1 cellular context compared by ENCODE assay signal in the genomic region with DNA sequence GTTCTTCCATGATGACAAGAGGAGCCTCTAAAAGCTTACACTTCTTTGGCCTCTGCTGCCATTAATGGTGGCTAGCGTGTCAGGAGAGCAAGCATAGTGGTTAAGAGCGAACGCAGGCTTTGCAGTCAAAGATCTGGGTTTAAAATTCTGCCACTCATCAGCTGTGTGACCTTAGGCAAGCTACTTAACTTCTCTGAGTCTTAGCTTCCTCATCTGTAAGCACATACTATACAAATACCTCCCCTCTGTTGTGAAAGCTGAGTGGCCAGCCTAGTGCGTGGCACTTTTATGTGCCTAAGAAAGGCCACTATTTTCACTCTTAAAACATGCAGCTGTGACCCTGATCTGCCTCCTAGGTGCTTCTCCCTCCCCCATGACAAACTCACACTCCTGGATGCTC.
TF ChIP-seq lines count a peak whose summit lies in the region.

No MANE protein-coding gene starts in this region.

TF ChIP-seq in K562, 482 proteins besides CTCF, POLR2A, EP300 and RAD21:
- TF ChIP-seq, protein P1, sequence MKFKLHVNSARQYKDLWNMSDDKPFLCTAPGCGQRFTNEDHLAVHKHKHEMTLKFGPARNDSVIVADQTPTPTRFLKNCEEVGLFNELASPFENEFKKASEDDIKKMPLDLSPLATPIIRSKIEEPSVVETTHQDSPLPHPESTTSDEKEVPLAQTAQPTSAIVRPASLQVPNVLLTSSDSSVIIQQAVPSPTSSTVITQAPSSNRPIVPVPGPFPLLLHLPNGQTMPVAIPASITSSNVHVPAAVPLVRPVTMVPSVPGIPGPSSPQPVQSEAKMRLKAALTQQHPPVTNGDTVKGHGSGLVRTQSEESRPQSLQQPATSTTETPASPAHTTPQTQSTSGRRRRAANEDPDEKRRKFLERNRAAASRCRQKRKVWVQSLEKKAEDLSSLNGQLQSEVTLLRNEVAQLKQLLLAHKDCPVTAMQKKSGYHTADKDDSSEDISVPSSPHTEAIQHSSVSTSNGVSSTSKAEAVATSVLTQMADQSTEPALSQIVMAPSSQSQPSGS (CRISPR knock-in tag; IDR thresholded peaks at IDR 0.05): no peak
- TF ChIP-seq POLR2B (IDR thresholded peaks at IDR 0.05; ENCODE audit: low read depth, partially characterized antibody) (no peak), ZBTB8A (IDR thresholded peaks at IDR 0.05; ENCODE audit: partially characterized antibody) (no peak), ZNF77 (CRISPR knock-in tag; IDR thresholded peaks at IDR 0.05) (no peak), ATF1 (CRISPR knock-in tag; IDR thresholded peaks at IDR 0.05) (no peak), ATF1 (tag; IDR thresholded peaks at IDR 0.05) (no peak), ZKSCAN3 (CRISPR knock-in tag; IDR thresholded peaks at IDR 0.05) (no peak), RBM25 (IDR thresholded peaks at IDR 0.05; ENCODE audit: low read depth, low read length, severe bottlenecking) (peak; percentile 96), ZFP36 (IDR thresholded peaks at IDR 0.05; ENCODE audit: low read depth, low read length, partially characterized antibody) (peak; percentile 84), GABPB2 (CRISPR knock-in tag; conservative IDR thresholded peaks at IDR 0.05) (no peak), U2AF2 (optimal IDR thresholded peaks at IDR 0.05; ENCODE audit: low read depth, low read length) (no peak), RBM17 (IDR thresholded peaks at IDR 0.05; ENCODE audit: borderline replicate concordance, low read depth, low read length) (no peak), KLF10 (CRISPR knock-in tag; IDR thresholded peaks at IDR 0.05) (no peak), NRF1 (conservative IDR thresholded peaks at IDR 0.05 in 1 of 2, IDR thresholded peaks at IDR 0.05 in 1 of 2) (no peak), KDM1A (IDR thresholded peaks at IDR 0.05) (0 out of 4 replicates have a peak, but pooled peaks of 1 of the 2 experiments have one; percentile 13), BCOR (IDR thresholded peaks at IDR 0.05) (peak; percentile 66), NR3C1 (CRISPR knock-in tag; IDR thresholded peaks at IDR 0.05) (no peak)
- TF ChIP-seq, protein P2, sequence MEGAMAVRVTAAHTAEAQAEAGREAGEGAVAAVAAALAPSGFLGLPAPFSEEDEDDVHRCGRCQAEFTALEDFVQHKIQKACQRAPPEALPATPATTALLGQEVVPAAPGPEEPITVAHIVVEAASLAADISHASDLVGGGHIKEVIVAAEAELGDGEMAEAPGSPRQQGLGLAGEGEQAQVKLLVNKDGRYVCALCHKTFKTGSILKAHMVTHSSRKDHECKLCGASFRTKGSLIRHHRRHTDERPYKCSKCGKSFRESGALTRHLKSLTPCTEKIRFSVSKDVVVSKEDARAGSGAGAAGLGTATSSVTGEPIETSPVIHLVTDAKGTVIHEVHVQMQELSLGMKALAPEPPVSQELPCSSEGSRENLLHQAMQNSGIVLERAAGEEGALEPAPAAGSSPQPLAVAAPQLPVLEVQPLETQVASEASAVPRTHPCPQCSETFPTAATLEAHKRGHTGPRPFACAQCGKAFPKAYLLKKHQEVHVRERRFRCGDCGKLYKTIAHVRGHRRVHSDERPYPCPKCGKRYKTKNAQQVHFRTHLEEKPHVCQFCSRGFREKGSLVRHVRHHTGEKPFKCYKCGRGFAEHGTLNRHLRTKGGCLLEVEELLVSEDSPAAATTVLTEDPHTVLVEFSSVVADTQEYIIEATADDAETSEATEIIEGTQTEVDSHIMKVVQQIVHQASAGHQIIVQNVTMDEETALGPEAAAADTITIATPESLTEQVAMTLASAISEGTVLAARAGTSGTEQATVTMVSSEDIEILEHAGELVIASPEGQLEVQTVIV (CRISPR knock-in tag; IDR thresholded peaks at IDR 0.05; ENCODE audit: borderline replicate concordance): no peak
